ENCODE assay signal across 15 cellular contexts in the genomic region with DNA sequence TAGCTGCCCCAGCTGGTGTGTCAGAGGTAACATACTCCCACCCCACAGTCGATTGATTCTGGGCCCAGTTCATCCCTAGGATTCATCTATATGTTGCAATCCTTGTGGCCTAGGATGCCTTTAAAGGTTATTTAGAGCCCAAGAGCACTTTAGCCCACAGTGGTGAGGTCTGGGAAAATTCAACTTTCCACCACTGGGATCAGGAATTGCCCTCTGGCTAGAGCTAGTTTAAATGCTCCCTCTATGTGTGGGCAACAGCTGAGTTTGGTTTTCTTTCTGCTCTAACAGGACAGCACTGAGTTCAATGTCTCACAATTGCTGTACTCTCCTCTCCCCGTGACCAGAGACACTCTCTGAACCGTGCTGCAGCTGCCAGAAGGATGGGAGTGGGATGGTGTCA.
A peak's percentile ranks its signal among the peaks of the same experiment; 100 is the strongest.
DNase-seq lines count a peak whose midpoint lies in the region; ATAC-seq, FAIRE-seq and TF ChIP-seq lines count a peak whose summit lies in the region.
"Had no signal": no experiment of that assay in that cellular context is flagged by ENCODE, and none has a peak within 500 bp of the region (broad histone marks: within the 10 kb centered on the region; RNA-seq: fewer than 3 reads in every experiment).

No MANE protein-coding gene starts in this region.

- H3K27ac Mint-ChIP-seq in GM23338 (no peak overlapping the region), T-cell (no peak overlapping the region)

- H3K4me2 ChIP-seq in GM23338 = no peak overlapping the region

- H3K79me2 ChIP-seq in GM23338 (replicated peaks; ENCODE audit: insufficient read depth) = no peaks in the 10 kb centered on the region

- peaks cover 3% of the 10 kb centered on the region; the same call in 1 of the 3 replicates for H3K4me1 Mint-ChIP-seq in GM23338
- no peaks in the 10 kb centered on the region for H3K4me1 Mint-ChIP-seq in T-cell

- CTCF ChIA-PET in T-cell (lab: Charles Lee) = no interaction called here

- no peak overlapping the region for H2AFZ ChIP-seq in GM23338

- H4K20me1 ChIP-seq in GM23338 (replicated peaks; ENCODE audit: insufficient read depth) = no peaks in the 10 kb centered on the region

- no peak overlapping the region for H3K4me3 ChIP-seq in GM23338

- H3K27me3 Mint-ChIP-seq in GM23338 (ENCODE audit: insufficient read depth, low read depth, poor library complexity) = peaks cover 2% of the 10 kb centered on the region
- no peaks in the 10 kb centered on the region for H3K27me3 Mint-ChIP-seq in T-cell

- no peak overlapping the region for H3K4me3 Mint-ChIP-seq in GM23338
- H3K4me3 Mint-ChIP-seq in T-cell = no peak overlapping the region

- no peaks in the 10 kb centered on the region for H3K9me3 Mint-ChIP-seq in GM23338
- H3K9me3 Mint-ChIP-seq in T-cell = no peaks in the 10 kb centered on the region

- no peak for DNase-seq in GM23338 (ENCODE audit: low spot score)
- DNase-seq in RPMI7951 (ENCODE audit: low read depth) = peak; percentile 71
- DNase-seq in foreskin melanocyte = peak; percentile 92
- no peak for DNase-seq in T-cell
- DNase-seq in stimulated activated naive CD4-positive, alpha-beta T cell (lab: John Stamatoyannopoulos, UW) = no peak
- no peak for DNase-seq in frontal cortex (ENCODE audit: low spot score in 2 of 2)
- DNase-seq: C1 segment of cervical spinal cord, DMS79, GF-D8, Kasumi-1, NCI-H1092 treated with DMSO at 0.1 percent for 48 hours, NCI-H2081, SHP77 had no signal

- H3F3A ChIP-seq in GM23338 (replicated peaks; ENCODE audit: low read depth) = no peaks in the 10 kb centered on the region

- POLR2A ChIA-PET in T-cell (lab: Charles Lee) = no interaction called here

- no peaks in the 10 kb centered on the region; the same call in 2 of the 3 replicates for H3K36me3 Mint-ChIP-seq in GM23338 (ENCODE audit: low read depth)
- no peaks in the 10 kb centered on the region for H3K36me3 Mint-ChIP-seq in T-cell

- H3K9me2 ChIP-seq in GM23338 (ENCODE audit: insufficient read depth) = no peaks in the 10 kb centered on the region

- ATAC-seq in GM23338 = peak; percentile 49; the same call in 1 of the 3 replicates
- ATAC-seq in T-cell (replicated peaks in 1 of 4) = no peak
- ATAC-seq in GM21825 (IDR thresholded peaks at IDR 0.05; ENCODE audit: unreplicated experiment) = no peak

- no peaks in the 10 kb centered on the region for H3K4me1 ChIP-seq in GM23338 (ENCODE audit: insufficient read depth)

- no peak overlapping the region for H3K27ac ChIP-seq in GM23338 (ENCODE audit: low read depth)

- FAIRE-seq in frontal cortex (lab: Jason Lieb, UNC) = no peak
- FAIRE-seq: HTR-8/SVneo had no signal

- no peak for TF ChIP-seq CTCF in GM23338 (conservative IDR thresholded peaks at IDR 0.05; ENCODE audit: low read depth in 2 of 2)

- no peaks in the 10 kb centered on the region for H3K27me3 ChIP-seq in GM23338 (ENCODE audit: insufficient read depth)

- no peaks in the 10 kb centered on the region for H3K36me3 ChIP-seq in GM23338 (ENCODE audit: insufficient read depth)

TF ChIP-seq in GM23338, 12 proteins besides CTCF, POLR2A, EP300 and RAD21 (continues in another document):
- TF ChIP-seq ZNF331 (CRISPR knock-in tag; IDR thresholded peaks at IDR 0.05; ENCODE audit: low read depth) (no peak), NANOG (IDR thresholded peaks at IDR 0.05; ENCODE audit: borderline replicate concordance) (no peak), EZH2phosphoT487 (IDR thresholded peaks at IDR 0.05; ENCODE audit: unreplicated experiment) (no peak), ZNF114 (CRISPR knock-in tag; IDR thresholded peaks at IDR 0.05) (no peak)
- TF ChIP-seq, protein P1, sequence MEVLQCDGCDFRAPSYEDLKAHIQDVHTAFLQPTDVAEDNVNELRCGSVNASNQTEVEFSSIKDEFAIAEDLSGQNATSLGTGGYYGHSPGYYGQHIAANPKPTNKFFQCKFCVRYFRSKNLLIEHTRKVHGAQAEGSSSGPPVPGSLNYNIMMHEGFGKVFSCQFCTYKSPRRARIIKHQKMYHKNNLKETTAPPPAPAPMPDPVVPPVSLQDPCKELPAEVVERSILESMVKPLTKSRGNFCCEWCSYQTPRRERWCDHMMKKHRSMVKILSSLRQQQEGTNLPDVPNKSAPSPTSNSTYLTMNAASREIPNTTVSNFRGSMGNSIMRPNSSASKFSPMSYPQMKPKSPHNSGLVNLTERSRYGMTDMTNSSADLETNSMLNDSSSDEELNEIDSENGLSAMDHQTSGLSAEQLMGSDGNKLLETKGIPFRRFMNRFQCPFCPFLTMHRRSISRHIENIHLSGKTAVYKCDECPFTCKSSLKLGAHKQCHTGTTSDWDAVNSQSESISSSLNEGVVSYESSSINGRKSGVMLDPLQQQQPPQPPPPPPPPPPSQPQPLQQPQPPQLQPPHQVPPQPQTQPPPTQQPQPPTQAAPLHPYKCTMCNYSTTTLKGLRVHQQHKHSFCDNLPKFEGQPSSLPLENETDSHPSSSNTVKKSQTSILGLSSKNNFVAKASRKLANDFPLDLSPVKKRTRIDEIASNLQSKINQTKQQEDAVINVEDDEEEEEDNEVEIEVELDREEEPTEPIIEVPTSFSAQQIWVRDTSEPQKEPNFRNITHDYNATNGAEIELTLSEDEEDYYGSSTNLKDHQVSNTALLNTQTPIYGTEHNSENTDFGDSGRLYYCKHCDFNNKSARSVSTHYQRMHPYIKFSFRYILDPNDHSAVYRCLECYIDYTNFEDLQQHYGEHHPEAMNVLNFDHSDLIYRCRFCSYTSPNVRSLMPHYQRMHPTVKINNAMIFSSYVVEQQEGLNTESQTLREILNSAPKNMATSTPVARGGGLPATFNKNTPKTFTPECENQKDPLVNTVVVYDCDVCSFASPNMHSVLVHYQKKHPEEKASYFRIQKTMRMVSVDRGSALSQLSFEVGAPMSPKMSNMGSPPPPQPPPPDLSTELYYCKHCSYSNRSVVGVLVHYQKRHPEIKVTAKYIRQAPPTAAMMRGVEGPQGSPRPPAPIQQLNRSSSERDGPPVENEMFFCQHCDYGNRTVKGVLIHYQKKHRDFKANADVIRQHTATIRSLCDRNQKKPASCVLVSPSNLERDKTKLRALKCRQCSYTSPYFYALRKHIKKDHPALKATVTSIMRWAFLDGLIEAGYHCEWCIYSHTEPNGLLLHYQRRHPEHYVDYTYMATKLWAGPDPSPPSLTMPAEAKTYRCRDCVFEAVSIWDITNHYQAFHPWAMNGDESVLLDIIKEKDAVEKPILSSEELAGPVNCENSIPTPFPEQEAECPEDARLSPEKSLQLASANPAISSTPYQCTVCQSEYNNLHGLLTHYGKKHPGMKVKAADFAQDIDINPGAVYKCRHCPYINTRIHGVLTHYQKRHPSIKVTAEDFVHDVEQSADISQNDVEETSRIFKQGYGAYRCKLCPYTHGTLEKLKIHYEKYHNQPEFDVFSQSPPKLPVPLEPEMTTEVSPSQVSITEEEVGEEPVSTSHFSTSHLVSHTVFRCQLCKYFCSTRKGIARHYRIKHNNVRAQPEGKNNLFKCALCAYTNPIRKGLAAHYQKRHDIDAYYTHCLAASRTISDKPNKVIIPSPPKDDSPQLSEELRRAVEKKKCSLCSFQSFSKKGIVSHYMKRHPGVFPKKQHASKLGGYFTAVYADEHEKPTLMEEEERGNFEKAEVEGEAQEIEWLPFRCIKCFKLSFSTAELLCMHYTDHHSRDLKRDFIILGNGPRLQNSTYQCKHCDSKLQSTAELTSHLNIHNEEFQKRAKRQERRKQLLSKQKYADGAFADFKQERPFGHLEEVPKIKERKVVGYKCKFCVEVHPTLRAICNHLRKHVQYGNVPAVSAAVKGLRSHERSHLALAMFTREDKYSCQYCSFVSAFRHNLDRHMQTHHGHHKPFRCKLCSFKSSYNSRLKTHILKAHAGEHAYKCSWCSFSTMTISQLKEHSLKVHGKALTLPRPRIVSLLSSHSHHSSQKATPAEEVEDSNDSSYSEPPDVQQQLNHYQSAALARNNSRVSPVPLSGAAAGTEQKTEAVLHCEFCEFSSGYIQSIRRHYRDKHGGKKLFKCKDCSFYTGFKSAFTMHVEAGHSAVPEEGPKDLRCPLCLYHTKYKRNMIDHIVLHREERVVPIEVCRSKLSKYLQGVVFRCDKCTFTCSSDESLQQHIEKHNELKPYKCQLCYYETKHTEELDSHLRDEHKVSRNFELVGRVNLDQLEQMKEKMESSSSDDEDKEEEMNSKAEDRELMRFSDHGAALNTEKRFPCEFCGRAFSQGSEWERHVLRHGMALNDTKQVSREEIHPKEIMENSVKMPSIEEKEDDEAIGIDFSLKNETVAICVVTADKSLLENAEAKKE (CRISPR knock-in tag; IDR thresholded peaks at IDR 0.05) = no peak
- TF ChIP-seq, protein P2, sequence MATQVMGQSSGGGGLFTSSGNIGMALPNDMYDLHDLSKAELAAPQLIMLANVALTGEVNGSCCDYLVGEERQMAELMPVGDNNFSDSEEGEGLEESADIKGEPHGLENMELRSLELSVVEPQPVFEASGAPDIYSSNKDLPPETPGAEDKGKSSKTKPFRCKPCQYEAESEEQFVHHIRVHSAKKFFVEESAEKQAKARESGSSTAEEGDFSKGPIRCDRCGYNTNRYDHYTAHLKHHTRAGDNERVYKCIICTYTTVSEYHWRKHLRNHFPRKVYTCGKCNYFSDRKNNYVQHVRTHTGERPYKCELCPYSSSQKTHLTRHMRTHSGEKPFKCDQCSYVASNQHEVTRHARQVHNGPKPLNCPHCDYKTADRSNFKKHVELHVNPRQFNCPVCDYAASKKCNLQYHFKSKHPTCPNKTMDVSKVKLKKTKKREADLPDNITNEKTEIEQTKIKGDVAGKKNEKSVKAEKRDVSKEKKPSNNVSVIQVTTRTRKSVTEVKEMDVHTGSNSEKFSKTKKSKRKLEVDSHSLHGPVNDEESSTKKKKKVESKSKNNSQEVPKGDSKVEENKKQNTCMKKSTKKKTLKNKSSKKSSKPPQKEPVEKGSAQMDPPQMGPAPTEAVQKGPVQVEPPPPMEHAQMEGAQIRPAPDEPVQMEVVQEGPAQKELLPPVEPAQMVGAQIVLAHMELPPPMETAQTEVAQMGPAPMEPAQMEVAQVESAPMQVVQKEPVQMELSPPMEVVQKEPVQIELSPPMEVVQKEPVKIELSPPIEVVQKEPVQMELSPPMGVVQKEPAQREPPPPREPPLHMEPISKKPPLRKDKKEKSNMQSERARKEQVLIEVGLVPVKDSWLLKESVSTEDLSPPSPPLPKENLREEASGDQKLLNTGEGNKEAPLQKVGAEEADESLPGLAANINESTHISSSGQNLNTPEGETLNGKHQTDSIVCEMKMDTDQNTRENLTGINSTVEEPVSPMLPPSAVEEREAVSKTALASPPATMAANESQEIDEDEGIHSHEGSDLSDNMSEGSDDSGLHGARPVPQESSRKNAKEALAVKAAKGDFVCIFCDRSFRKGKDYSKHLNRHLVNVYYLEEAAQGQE (IDR thresholded peaks at IDR 0.05; ENCODE audit: unreplicated experiment) = no peak
- TF ChIP-seq, protein P3, sequence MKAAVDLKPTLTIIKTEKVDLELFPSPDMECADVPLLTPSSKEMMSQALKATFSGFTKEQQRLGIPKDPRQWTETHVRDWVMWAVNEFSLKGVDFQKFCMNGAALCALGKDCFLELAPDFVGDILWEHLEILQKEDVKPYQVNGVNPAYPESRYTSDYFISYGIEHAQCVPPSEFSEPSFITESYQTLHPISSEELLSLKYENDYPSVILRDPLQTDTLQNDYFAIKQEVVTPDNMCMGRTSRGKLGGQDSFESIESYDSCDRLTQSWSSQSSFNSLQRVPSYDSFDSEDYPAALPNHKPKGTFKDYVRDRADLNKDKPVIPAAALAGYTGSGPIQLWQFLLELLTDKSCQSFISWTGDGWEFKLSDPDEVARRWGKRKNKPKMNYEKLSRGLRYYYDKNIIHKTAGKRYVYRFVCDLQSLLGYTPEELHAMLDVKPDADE (IDR thresholded peaks at IDR 0.05) = no peak

Comparison
In these comparisons a context has a peak if more than half of its experiments do, and no peak if none do; other contexts are left out.
1. DNase-seq: peak in RPMI7951 (single experiment) and foreskin melanocyte (single experiment); none in GM23338 (single experiment), T-cell (0 of 34), stimulated activated naive CD4-positive, alpha-beta T cell (0 of 6) and frontal cortex (0 of 2).